ENCODE assay signal across 22 cellular contexts in genomic region chr1:82837261-82837660, GRCh38.
A peak's percentile ranks its signal among the peaks of the same experiment; 100 is the strongest.
DNase-seq lines count a peak whose midpoint lies in the region; ATAC-seq and TF ChIP-seq lines count a peak whose summit lies in the region.
"Had no signal": no experiment of that assay in that cellular context is flagged by ENCODE, and none has a peak within 500 bp of the region (broad histone marks: within the 10 kb centered on the region; RNA-seq: fewer than 3 reads in every experiment).

No MANE protein-coding gene starts in this region.

- no peaks in the 10 kb centered on the region for H3K36me3 Mint-ChIP-seq in glutamatergic neuron (ENCODE audit: unreplicated experiment)
- no peaks in the 10 kb centered on the region for H3K36me3 Mint-ChIP-seq in CD4-positive, alpha-beta memory T cell

- H3K27me3 ChIP-seq in SK-N-SH (ENCODE audit: insufficient read depth) = no peaks in the 10 kb centered on the region
- H3K27me3 ChIP-seq in CD4-positive, alpha-beta memory T cell (ENCODE audit: insufficient read depth, low read length) = no peaks in the 10 kb centered on the region
- H3K27me3 ChIP-seq in MG63 = no peaks in the 10 kb centered on the region
- H3K27me3 ChIP-seq: BLaER1 treated with 17β-estradiol and CSF1 and Interleukin-3, amounts not matched to agents 10 nM and 100 nM; SJCRH30 had no signal

- POLR2A ChIA-PET in SK-N-SH (lab: Yijun Ruan, JAX) = no interaction called here
- POLR2A ChIA-PET in CD4-positive, alpha-beta memory T cell (lab: Charles Lee; ENCODE audit: partially characterized antibody) = no interaction called here

- peaks cover 2% of the 10 kb centered on the region for H3K9me3 Mint-ChIP-seq in glutamatergic neuron (ENCODE audit: unreplicated experiment)
- no peaks in the 10 kb centered on the region for H3K9me3 Mint-ChIP-seq in CD4-positive, alpha-beta memory T cell

- H3K27ac ChIP-seq in SK-N-SH (ENCODE audit: low read depth in 2 of 2, low read length in 1 of 2) = no peak overlapping the region
- H3K27ac ChIP-seq in CD4-positive, alpha-beta memory T cell (ENCODE audit: low read depth, low read length) = no peak overlapping the region
- H3K27ac ChIP-seq: 22Rv1; BLaER1 treated with 17β-estradiol and CSF1 and Interleukin-3, amounts not matched to agents 10 nM and 100 nM; PC-9; SJCRH30 had no signal

- TF ChIP-seq CTCF in SK-N-SH (IDR thresholded peaks at IDR 0.05) = no peak
- TF ChIP-seq CTCF in epithelial cell of esophagus (IDR thresholded peaks at IDR 0.05; ENCODE audit: insufficient read depth, low read depth, low read length, missing control alignments) = no peak
- TF ChIP-seq CTCF in glutamatergic neuron (IDR thresholded peaks at IDR 0.05; ENCODE audit: partially characterized antibody, unreplicated experiment) = no peak

- H2AFZ ChIP-seq in SK-N-SH (ENCODE audit: low read depth) = no peak overlapping the region
- H2AFZ ChIP-seq: PC-9 had no signal

- H3K4me1 ChIP-seq in SK-N-SH (ENCODE audit: control insufficient read depth in 1 of 2, insufficient read depth in 2 of 2, low read depth in 1 of 2, low read length in 1 of 2) = no peaks in the 10 kb centered on the region
- H3K4me1 ChIP-seq in CD4-positive, alpha-beta memory T cell (ENCODE audit: insufficient read depth, low read length) = no peaks in the 10 kb centered on the region
- H3K4me1 ChIP-seq: SJCRH30 had no signal

- no peaks in the 10 kb centered on the region for H3K9me2 ChIP-seq in SK-N-SH

- no peaks in the 10 kb centered on the region for H3F3A ChIP-seq in SK-N-SH (replicated peaks; ENCODE audit: insufficient read depth)

- no peaks in the 10 kb centered on the region for H3K27me3 Mint-ChIP-seq in glutamatergic neuron (ENCODE audit: unreplicated experiment)
- no peaks in the 10 kb centered on the region for H3K27me3 Mint-ChIP-seq in CD4-positive, alpha-beta memory T cell

- no peak overlapping the region for H3K4me2 ChIP-seq in SK-N-SH
- H3K4me2 ChIP-seq: PC-9 had no signal

- no peaks in the 10 kb centered on the region for H3K79me2 ChIP-seq in SK-N-SH (ENCODE audit: insufficient read depth)

- H3K27ac Mint-ChIP-seq in glutamatergic neuron (ENCODE audit: unreplicated experiment) = peak overlapping the region; percentile 84
- no peak overlapping the region for H3K27ac Mint-ChIP-seq in CD4-positive, alpha-beta memory T cell

- 61% methylated on average over 1 of the region's 1 CpG for WGBS in SK-N-SH (ENCODE audit: low lambda C conversion rate)

- H3K36me3 ChIP-seq in SK-N-SH (replicated peaks in 1 of 2; ENCODE audit: control insufficient read depth in 1 of 2, insufficient read depth in 2 of 2, low read length in 1 of 2) (no peaks in the 10 kb centered on the region), MG63 (no peaks in the 10 kb centered on the region)
- H3K36me3 ChIP-seq in CD4-positive, alpha-beta memory T cell (ENCODE audit: insufficient read depth, low read length) = no peaks in the 10 kb centered on the region
- H3K36me3 ChIP-seq: BLaER1 treated with 17β-estradiol and CSF1 and Interleukin-3, amounts not matched to agents 10 nM and 100 nM; SJCRH30 had no signal

- TF ChIP-seq EP300 in SK-N-SH (IDR thresholded peaks at IDR 0.05; ENCODE audit: borderline replicate concordance in 1 of 2, low read depth in 1 of 2, low read length in 1 of 2) = no peak

- no peak overlapping the region for H3K9ac ChIP-seq in SK-N-SH
- H3K9ac ChIP-seq: BLaER1 treated with 17β-estradiol and CSF1 and Interleukin-3, amounts not matched to agents 10 nM and 100 nM had no signal

- DNase-seq in SK-N-SH = no peak
- peak; percentile 6 for DNase-seq in epithelial cell of esophagus (ENCODE audit: low read depth)
- no peak for DNase-seq in glutamatergic neuron
- DNase-seq in activated gamma-delta T cell (lab: John Stamatoyannopoulos, UW) = no peak
- no peak for DNase-seq in cerebellar nuclear complex (lab: John Stamatoyannopoulos, UW)
- DNase-seq in CD4-positive, alpha-beta memory T cell = no peak
- no peak for DNase-seq in MG63
- DNase-seq: GF-D8, H7, KG1, MM.1S, NCI-H1105, NCI-H1694 treated with DMSO at 0.1 percent for 48 hours, NCI-H2107, NCI-H2227 treated with DMSO at 0.1 percent for 48 hours, NCI-H524, PC-9, SJCRH30 had no signal

- peak; percentile 41; the same call in 2 of the 3 replicates for ATAC-seq in SK-N-SH treated with all-trans-retinoic acid at 6 μM for 48 hours
- ATAC-seq: HepG2 had no signal

- no peaks in the 10 kb centered on the region for H4K20me1 ChIP-seq in SK-N-SH (ENCODE audit: insufficient read depth)
- H4K20me1 ChIP-seq: BLaER1 treated with 17β-estradiol and CSF1 and Interleukin-3, amounts not matched to agents 10 nM and 100 nM had no signal

- intact Hi-C loops in CD4-positive, alpha-beta memory T cell (cut with micrococcal nuclease) = no loop called here

- H3K4me1 Mint-ChIP-seq in glutamatergic neuron (ENCODE audit: low read depth, unreplicated experiment) = peaks cover 38% of the 10 kb centered on the region
- H3K4me1 Mint-ChIP-seq in CD4-positive, alpha-beta memory T cell = no peaks in the 10 kb centered on the region

- CTCF ChIA-PET in SK-N-SH (lab: Yijun Ruan, JAX) = no interaction called here
- CTCF ChIA-PET in CD4-positive, alpha-beta memory T cell (lab: Charles Lee; ENCODE audit: partially characterized antibody) = no interaction called here

- H3K4me3 Mint-ChIP-seq in glutamatergic neuron (ENCODE audit: unreplicated experiment) = no peak overlapping the region
- H3K4me3 Mint-ChIP-seq in CD4-positive, alpha-beta memory T cell = no peak overlapping the region

- no peak for TF ChIP-seq RAD21 in SK-N-SH (IDR thresholded peaks at IDR 0.05; ENCODE audit: low read length)

- H3K4me3 ChIP-seq in SK-N-SH (ENCODE audit: low read depth in 2 of 2, low read length in 1 of 2) (no peak overlapping the region), epithelial cell of esophagus (ENCODE audit: low read length) (no peak overlapping the region), MG63 (no peak overlapping the region)
- H3K4me3 ChIP-seq in CD4-positive, alpha-beta memory T cell (ENCODE audit: low read length in 2 of 2) = no peak overlapping the region
- H3K4me3 ChIP-seq: BLaER1 treated with 17β-estradiol and CSF1 and Interleukin-3, amounts not matched to agents 10 nM and 100 nM; PC-9; SJCRH30 had no signal

- no peaks in the 10 kb centered on the region for H3K9me3 ChIP-seq in SK-N-SH
- H3K9me3 ChIP-seq in CD4-positive, alpha-beta memory T cell (ENCODE audit: control insufficient read depth in 1 of 2, low read length in 2 of 2) = no peaks in the 10 kb centered on the region
- no peaks in the 10 kb centered on the region for H3K9me3 ChIP-seq in MG63
- H3K9me3 ChIP-seq: BLaER1 treated with 17β-estradiol and CSF1 and Interleukin-3, amounts not matched to agents 10 nM and 100 nM; SJCRH30 had no signal

TF ChIP-seq in SK-N-SH treated with all-trans-retinoic acid at 6 μM for 48 hours, 23 proteins besides CTCF, POLR2A, EP300 and RAD21 (continues in another document):
- TF ChIP-seq ZNF565 (CRISPR knock-in tag; conservative IDR thresholded peaks at IDR 0.05; ENCODE audit: low read depth) (no peak), PPARA (CRISPR knock-in tag; IDR thresholded peaks at IDR 0.05; ENCODE audit: borderline replicate concordance) (no peak), TCF4 (CRISPR knock-in tag; IDR thresholded peaks at IDR 0.05; ENCODE audit: borderline replicate concordance) (no peak), ESRRG (CRISPR knock-in tag; IDR thresholded peaks at IDR 0.05) (no peak), ZFP3 (CRISPR knock-in tag; IDR thresholded peaks at IDR 0.05) (no peak), GLIS3 (CRISPR knock-in tag; IDR thresholded peaks at IDR 0.05) (no peak), POU6F1 (CRISPR knock-in tag; IDR thresholded peaks at IDR 0.05; ENCODE audit: borderline replicate concordance, low read depth) (no peak), ARNTL (CRISPR knock-in tag; IDR thresholded peaks at IDR 0.05; ENCODE audit: borderline replicate concordance, low read depth) (no peak), OSR1 (CRISPR knock-in tag; IDR thresholded peaks at IDR 0.05) (no peak)

TF ChIP-seq in SK-N-SH, 30 proteins besides CTCF, POLR2A, EP300 and RAD21:
- TF ChIP-seq RCOR1 (IDR thresholded peaks at IDR 0.05; ENCODE audit: low read length) (no peak), FOSL2 (IDR thresholded peaks at IDR 0.05; ENCODE audit: borderline replicate concordance, low read depth) (no peak), POLR2AphosphoS5 (IDR thresholded peaks at IDR 0.05; ENCODE audit: low read depth, low read length) (no peak), RFX5 (IDR thresholded peaks at IDR 0.05; ENCODE audit: low read length) (no peak), IRF3 (IDR thresholded peaks at IDR 0.05; ENCODE audit: low read depth, low read length) (no peak), YY1 (IDR thresholded peaks at IDR 0.05; ENCODE audit: low read depth) (no peak), FOXJ3 (CRISPR knock-in tag; IDR thresholded peaks at IDR 0.05) (no peak)
TF ChIP-seq in SK-N-SH: peak in this region for 0.
